ENCODE assay signal across 8 cellular contexts in genomic region chr19:41883463-41883820, GRCh38. TPM values are rescaled to one million over a fixed set of nuclear protein-coding genes. Genes with fewer than 3 reads are reported as not detected.
A peak's percentile ranks its signal among the peaks of the same experiment; 100 is the strongest.
DNase-seq lines count a peak whose midpoint lies in the region; ATAC-seq and TF ChIP-seq lines count a peak whose summit lies in the region.

No MANE protein-coding gene starts in this region.

- H3K9me3 ChIP-seq in Loucy (ENCODE audit: insufficient read depth, low read depth, low read length) (no peaks in the 10 kb centered on the region), mucosa of rectum (ENCODE audit: control insufficient read depth in 2 of 2, low read length in 2 of 2) (no peaks in the 10 kb centered on the region)

- H3K27me3 ChIP-seq in Loucy (ENCODE audit: insufficient read depth, low read length, poor library complexity, severe bottlenecking) = no peaks in the 10 kb centered on the region
- H3K27me3 ChIP-seq in mucosa of rectum (ENCODE audit: control insufficient read depth in 2 of 2, insufficient read depth in 2 of 2, low read length in 2 of 2) = no peaks in the 10 kb centered on the region

- H2AFZ ChIP-seq in Loucy (ENCODE audit: low read length) = no peak overlapping the region

- TF ChIP-seq CTCF in AG04449 (IDR thresholded peaks at IDR 0.05; ENCODE audit: insufficient read depth, low read length, missing control alignments) (no peak), Loucy (conservative IDR thresholded peaks at IDR 0.05; ENCODE audit: low read length) (no peak), choroid plexus epithelial cell (conservative IDR thresholded peaks at IDR 0.05; ENCODE audit: low read depth, low read length) (no peak)

- H3K4me1 ChIP-seq in Loucy (ENCODE audit: insufficient read depth, low read length, poor library complexity, severe bottlenecking) (peaks cover 37% of the 10 kb centered on the region), mucosa of rectum (ENCODE audit: control insufficient read depth in 2 of 2, insufficient read depth in 2 of 2, low read length in 2 of 2) (peaks cover 24 to 43% of the 10 kb centered on the region in 2 donors)

- peak overlapping the region; percentile 81 to 87 for H3K27ac ChIP-seq in mucosa of rectum (ENCODE audit: low read depth in 2 of 2, low read length in 2 of 2)

- peak overlapping the region; percentile 90 for H3K9ac ChIP-seq in Loucy (ENCODE audit: low read depth, low read length, poor library complexity, severe bottlenecking)
- peak overlapping the region; percentile 92 to 94 for H3K9ac ChIP-seq in mucosa of rectum (ENCODE audit: low read depth in 1 of 2, low read length in 2 of 2)

- peaks cover 26% of the 10 kb centered on the region for H4K20me1 ChIP-seq in Loucy (ENCODE audit: insufficient read depth, low read length, poor library complexity, severe bottlenecking)

- DNase-seq in AG04449 (ENCODE audit: low read depth, low spot score) = no peak
- DNase-seq in choroid plexus epithelial cell (ENCODE audit: low read depth) = no peak
- no peak for DNase-seq in NCI-H774 (lab: John Stamatoyannopoulos, UW)
- DNase-seq in posterior vena cava (ENCODE audit: low spot score) = no peak
- DNase-seq in glomerular visceral epithelial cell (ENCODE audit: extremely low spot score) = no peak

- no peaks in the 10 kb centered on the region for H3K9me2 ChIP-seq in Loucy (replicated peaks; ENCODE audit: low read depth, low read length)

- peaks cover 9% of the 10 kb centered on the region for H3F3A ChIP-seq in Loucy (ENCODE audit: low read depth)

- peaks cover 66% of the 10 kb centered on the region for H3K79me2 ChIP-seq in Loucy (ENCODE audit: insufficient read depth, low read length)

- POLR2A ChIA-PET in AG04449 (lab: Yijun Ruan, JAX) = interaction anchor here (1.2 to 1.3 kb wide), 2 partner anchors 9 to 24 kb away, joined by 3 to 9 read pairs; partner anchors contain the start of gene RPS19

- TF ChIP-seq POLR2A in GM18505 (IDR thresholded peaks at IDR 0.05; ENCODE audit: borderline replicate concordance, extremely low read depth, insufficient read depth, insufficient read length) = no peak

- no peaks in the 10 kb centered on the region for H3K36me3 ChIP-seq in Loucy (ENCODE audit: insufficient read depth, low read length)
- H3K36me3 ChIP-seq in mucosa of rectum (ENCODE audit: control insufficient read depth in 2 of 2, insufficient read depth in 2 of 2, low read length in 2 of 2) = no peaks in the 10 kb centered on the region

- CTCF ChIA-PET in AG04449 (lab: Yijun Ruan, JAX) = interaction anchor here (1.5 to 1.6 kb wide), 3 partner anchors 11 to 68 kb away, joined by 3 to 4 read pairs (median 4); no protein-coding TSS in a partner anchor

- intact Hi-C loops in posterior vena cava (cut with DNase I) = no loop called here

- no peak for ATAC-seq in GM18505 (IDR thresholded peaks at IDR 0.05; ENCODE audit: unreplicated experiment)

- peak overlapping the region; percentile 98 for H3K4me3 ChIP-seq in AG04449 (ENCODE audit: low read depth, low read length)
- peak overlapping the region; percentile 98 for H3K4me3 ChIP-seq in Loucy (ENCODE audit: low read length, poor library complexity, severe bottlenecking)
- peak overlapping the region; percentile 94 for H3K4me3 ChIP-seq in choroid plexus epithelial cell (ENCODE audit: low read depth, low read length)
- H3K4me3 ChIP-seq in mucosa of rectum (ENCODE audit: low read length in 2 of 2) = peak overlapping the region; percentile 93 to 97

- H3K4me2 ChIP-seq in Loucy (ENCODE audit: low read depth, low read length, poor library complexity, severe bottlenecking) = peak overlapping the region; percentile 86

RNA-seq across cellular contexts. Expression of gene ARHGEF1, which starts 0.5 kb away (rescaled TPM):
- total RNA-seq in posterior vena cava = 10 to 100 TPM; 73.4 to 73.7 TPM

RNA-seq across cellular contexts. Expression of gene CD79A, which starts 6.4 kb away (rescaled TPM):
- under 1 TPM; 0.52 to 0.97 TPM for total RNA-seq in posterior vena cava

RNA-seq across cellular contexts. Expression of gene RPS19, which starts 23.4 kb away (rescaled TPM):
- total RNA-seq in posterior vena cava = 1,000 to 10,000 TPM in 1 of 2 donors, 100 to 1,000 TPM in 1; 982 to 1,008 TPM

RNA-seq across cellular contexts. Expression of gene DMRTC2, which starts 38.6 kb away (rescaled TPM):
- not detected for total RNA-seq in posterior vena cava

RNA-seq across cellular contexts. Expression of gene LYPD4, which starts 39.0 kb away (rescaled TPM):
- not detected for total RNA-seq in posterior vena cava
